15 cellular contexts compared by ENCODE assay signal in the genomic region with DNA sequence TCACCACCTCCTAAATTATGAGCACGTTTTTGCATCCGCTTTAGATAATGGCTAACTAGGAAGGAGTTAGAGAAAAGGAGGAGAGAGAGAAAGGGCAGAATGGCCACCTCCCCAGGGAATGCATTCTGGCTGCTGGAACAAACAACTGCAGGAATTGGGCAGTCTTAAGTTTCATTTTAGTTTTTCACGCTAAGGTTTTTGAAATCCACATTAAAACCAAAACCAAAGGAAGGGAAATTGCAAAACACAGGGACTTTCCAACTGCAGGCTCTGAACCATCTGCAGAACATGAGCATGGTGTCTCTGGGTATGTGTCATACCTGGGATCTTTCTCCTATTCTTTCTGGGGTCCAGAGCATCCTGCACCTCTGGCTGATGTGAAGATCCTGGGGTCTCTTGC. TPM values are rescaled to one million over a fixed set of nuclear protein-coding genes. Genes with fewer than 3 reads are reported as not detected.
DNase-seq lines count a peak whose midpoint lies in the region; ATAC-seq and TF ChIP-seq lines count a peak whose summit lies in the region.
"Had no signal": no experiment of that assay in that cellular context is flagged by ENCODE, and none has a peak within 500 bp of the region (broad histone marks: within the 10 kb centered on the region; RNA-seq: fewer than 3 reads in every experiment).

No MANE protein-coding gene starts in this region.

- intact Hi-C loops in CD14-positive monocyte (cut with micrococcal nuclease), result loop anchor here in 1 of 2 donors (2.0 to 10.0 kb wide), 3 partner anchors 54 to 65 kb away; a partner anchor contains a TSS

- H3K4me3 Mint-ChIP-seq in CD14-positive monocyte (peak overlapping the region; percentile 6 to 68), nephron (no peak overlapping the region), T-helper 17 cell (no peak overlapping the region)
- H3K4me3 Mint-ChIP-seq: activated naive CD8-positive, alpha-beta T cell treated with anti-CD3 and anti-CD28 coated beads, Interleukin-2, amount 50 U/mL, for 24 hours; CD8-positive, alpha-beta memory T cell; immature natural killer cell; stimulated activated naive B cell treated with anti-CD40 and anti-IgM and Interleukin-4, amounts not matched to agents 10 μg/mL and 1 μg/mL and 100 μg/mL, for 72 hours had no signal

- H3K4me3 ChIP-seq in fibroblast of the aortic adventitia (ENCODE audit: low read depth, low read length), result no peak overlapping the region

- no peaks in the 10 kb centered on the region for H3K9me3 Mint-ChIP-seq in CD14-positive monocyte
- H3K9me3 Mint-ChIP-seq in nephron, result no peaks in the 10 kb centered on the region
- H3K9me3 Mint-ChIP-seq: activated naive CD8-positive, alpha-beta T cell treated with anti-CD3 and anti-CD28 coated beads, Interleukin-2, amount 50 U/mL, for 24 hours; CD8-positive, alpha-beta memory T cell; immature natural killer cell; stimulated activated naive B cell treated with anti-CD40 and anti-IgM and Interleukin-4, amounts not matched to agents 10 μg/mL and 1 μg/mL and 100 μg/mL, for 72 hours had no signal

- H3K27me3 Mint-ChIP-seq in CD14-positive monocyte (ENCODE audit: low read depth in 3 of 3) (no peaks in the 10 kb centered on the region), nephron (ENCODE audit: low read depth) (peaks cover 8% of the 10 kb centered on the region), T-helper 17 cell (peaks cover 37% of the 10 kb centered on the region)

- H3K27ac Mint-ChIP-seq in CD14-positive monocyte, result peak overlapping the region; percentile 80 to 94 (median 90)
- peak overlapping the region in 2 of 3 experiments; percentile 2 to 11 for H3K27ac Mint-ChIP-seq in nephron
- H3K27ac Mint-ChIP-seq in T-helper 17 cell, result no peak overlapping the region
- H3K27ac Mint-ChIP-seq: activated naive CD8-positive, alpha-beta T cell treated with anti-CD3 and anti-CD28 coated beads, Interleukin-2, amount 50 U/mL, for 24 hours; CD8-positive, alpha-beta memory T cell; immature natural killer cell; stimulated activated naive B cell treated with anti-CD40 and anti-IgM and Interleukin-4, amounts not matched to agents 10 μg/mL and 1 μg/mL and 100 μg/mL, for 72 hours had no signal

- H3K36me3 Mint-ChIP-seq in CD14-positive monocyte, result no peaks in the 10 kb centered on the region
- no peaks in the 10 kb centered on the region for H3K36me3 Mint-ChIP-seq in nephron (ENCODE audit: low read depth)
- H3K36me3 Mint-ChIP-seq in T-helper 17 cell (ENCODE audit: low read depth), result no peaks in the 10 kb centered on the region
- H3K36me3 Mint-ChIP-seq: CD8-positive, alpha-beta memory T cell; immature natural killer cell had no signal

- H3K4me1 Mint-ChIP-seq in CD14-positive monocyte (peaks cover 54% of the 10 kb centered on the region), nephron (peaks cover 31% of the 10 kb centered on the region), T-helper 17 cell (no peaks in the 10 kb centered on the region)
- H3K4me1 Mint-ChIP-seq: CD8-positive, alpha-beta memory T cell; immature natural killer cell had no signal

- DNase-seq in CD14-positive monocyte (ENCODE audit: low spot score), result no peak
- peak; percentile 52 for DNase-seq in MV-4-11 (lab: John Stamatoyannopoulos, UW)
- DNase-seq in fibroblast of the aortic adventitia (ENCODE audit: low read depth), result peak; percentile 87
- no peak for DNase-seq in T-helper 17 cell
- DNase-seq in NCI-H748 treated with DMSO at 0.1 percent for 48 hours (lab: John Stamatoyannopoulos, UW), result no peak
- DNase-seq in activated CD8-positive, alpha-beta memory T cell treated with anti-CD3 and anti-CD28 coated beads, Interleukin-2, amount 50 U/mL, for 48 hours, result no peak
- no peak for DNase-seq in HT-29 (ENCODE audit: low spot score)
- DNase-seq: activated naive CD8-positive, alpha-beta T cell treated with anti-CD3 and anti-CD28 coated beads, Interleukin-2, amount 50 U/mL, for 24 hours; CD8-positive, alpha-beta memory T cell; cerebellar nuclear complex; immature natural killer cell; stimulated activated CD4-positive, alpha-beta T cell treated with anti-CD3 and anti-CD28 coated beads, Interleukin-4, amount 100 ng/mL, for 4 hours; stimulated activated naive B cell treated with anti-CD40 and anti-IgM and Interleukin-4, amounts not matched to agents 10 μg/mL and 1 μg/mL and 100 μg/mL, for 72 hours had no signal

- no peaks in the 10 kb centered on the region for H3K9me3 ChIP-seq in T-helper 17 cell (ENCODE audit: control insufficient read depth, low read length, poor library complexity, severe bottlenecking)

- ATAC-seq in T-helper 17 cell, result no peak
- ATAC-seq: activated naive CD8-positive, alpha-beta T cell treated with anti-CD3 and anti-CD28 coated beads, Interleukin-2, amount 50 U/mL, for 24 hours had no signal

- no peak for TF ChIP-seq CTCF in CD14-positive monocyte (IDR thresholded peaks at IDR 0.05)
- no peak for TF ChIP-seq CTCF in fibroblast of the aortic adventitia (IDR thresholded peaks at IDR 0.05; ENCODE audit: insufficient read depth, low read length)
- TF ChIP-seq CTCF in nephron (IDR thresholded peaks at IDR 0.05; ENCODE audit: unreplicated experiment in 3 of 3), result no peak

RNA-seq across cellular contexts. Expression of a gene that starts 12.1 kb away (rescaled TPM):
- polyA plus RNA-seq in CD14-positive monocyte, result 1 to 10 TPM in 1 of 2 donors, under 1 TPM in 1; 0.98 to 1.3 TPM
- total RNA-seq in fibroblast of the aortic adventitia (ENCODE audit: low replicate concordance) (not detected in 2 replicates), T-helper 17 cell (not detected)
- total RNA-seq in HT-29 (2014; rRNA removed; shearing (Covaris generic)), result not detected in 2 replicates
- total RNA-seq: CD8-positive, alpha-beta memory T cell; renal cortical epithelial cell had no signal
- polyA plus RNA-seq: CD8-positive, alpha-beta memory T cell; immature natural killer cell had no signal

RNA-seq across cellular contexts. Expression of a gene that starts 21.6 kb away (rescaled TPM):
- polyA plus RNA-seq in CD14-positive monocyte, result not detected
- not detected in 2 replicates for total RNA-seq in fibroblast of the aortic adventitia (ENCODE audit: low replicate concordance)
- not detected for total RNA-seq in T-helper 17 cell
- total RNA-seq in HT-29 (2014; rRNA removed; shearing (Covaris generic)), result not detected in 2 replicates
- total RNA-seq: CD8-positive, alpha-beta memory T cell; renal cortical epithelial cell had no signal
- polyA plus RNA-seq: CD8-positive, alpha-beta memory T cell; immature natural killer cell had no signal

RNA-seq across cellular contexts. Expression of a gene that starts 37.1 kb away (rescaled TPM):
- under 1 TPM; 0.25 to 0.38 TPM for polyA plus RNA-seq in CD14-positive monocyte
- total RNA-seq in fibroblast of the aortic adventitia (ENCODE audit: low replicate concordance) (not detected in 2 replicates), T-helper 17 cell (not detected)
- total RNA-seq in HT-29 (2014; rRNA removed; shearing (Covaris generic)), result not detected in 2 replicates
- total RNA-seq: CD8-positive, alpha-beta memory T cell; renal cortical epithelial cell had no signal
- polyA plus RNA-seq: CD8-positive, alpha-beta memory T cell; immature natural killer cell had no signal

RNA-seq across cellular contexts. Expression of a gene that starts 49.2 kb away (rescaled TPM):
- polyA plus RNA-seq in CD14-positive monocyte, result not detected
- total RNA-seq in fibroblast of the aortic adventitia (ENCODE audit: low replicate concordance) (not detected in 2 replicates), T-helper 17 cell (not detected)
- not detected in 2 replicates for total RNA-seq in HT-29 (2014; rRNA removed; shearing (Covaris generic))
- total RNA-seq: CD8-positive, alpha-beta memory T cell; renal cortical epithelial cell had no signal
- polyA plus RNA-seq: CD8-positive, alpha-beta memory T cell; immature natural killer cell had no signal

RNA-seq across cellular contexts. Expression of a gene that starts 52.0 kb away (rescaled TPM):
- polyA plus RNA-seq in CD14-positive monocyte, result 10 to 100 TPM; 17.7 to 44.9 TPM
- total RNA-seq in fibroblast of the aortic adventitia (ENCODE audit: low replicate concordance) (11.1 and 109 TPM in 2 replicates), T-helper 17 cell (not detected)
- total RNA-seq in HT-29 (2014; rRNA removed; shearing (Covaris generic)), result not detected in 2 replicates
- polyA plus RNA-seq: CD8-positive, alpha-beta memory T cell had no signal

Comparison
In these comparisons a context has a peak if more than half of its experiments do, and no peak if none do; other contexts are left out.
1. DNase-seq: peak in MV-4-11 (single experiment) and fibroblast of the aortic adventitia (single experiment); none in CD14-positive monocyte (single experiment), T-helper 17 cell (0 of 3), NCI-H748 treated with DMSO at 0.1 percent for 48 hours (single experiment), activated CD8-positive, alpha-beta memory T cell treated with anti-CD3 and anti-CD28 coated beads, Interleukin-2, amount 50 U/mL, for 48 hours (single experiment) and HT-29 (single experiment).
2. H3K4me3 Mint-ChIP-seq: peak in CD14-positive monocyte (2 of 2); none in nephron (0 of 3) and T-helper 17 cell (single experiment).